In the genomic region with DNA sequence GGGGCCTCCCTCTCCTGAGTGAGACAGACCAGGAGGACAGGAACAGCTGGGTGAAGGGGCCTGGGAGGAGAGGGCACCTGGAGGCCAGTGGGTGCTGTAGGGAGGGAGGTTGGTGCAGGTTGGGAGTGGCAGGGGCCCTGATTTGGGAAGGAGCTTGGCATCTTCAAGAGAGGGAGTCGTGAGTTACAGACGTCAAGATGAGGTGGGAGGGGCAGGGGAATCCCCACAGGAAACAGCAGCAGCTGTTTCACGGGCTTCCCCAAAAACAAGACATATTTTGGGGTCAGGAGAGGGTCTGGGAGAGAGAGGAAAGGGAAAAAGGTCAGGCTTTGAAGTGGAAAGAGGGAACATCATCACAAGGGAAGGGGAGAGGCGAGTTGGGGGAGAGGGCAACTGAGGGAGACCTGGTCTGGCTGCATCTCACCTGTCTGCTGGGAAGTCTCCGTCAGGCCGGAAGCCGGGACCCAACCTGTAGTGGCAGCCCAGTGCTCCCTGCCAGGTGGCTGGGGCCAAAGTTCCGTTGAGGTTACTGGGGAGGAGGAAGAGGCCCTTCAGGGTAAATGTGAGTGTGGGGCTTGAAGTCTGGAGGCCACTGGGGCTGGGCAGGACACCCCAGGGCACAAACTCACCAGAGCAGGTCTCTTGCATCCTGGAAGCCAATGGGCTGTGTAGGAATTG, we compare ENCODE assay signal across 13 cellular contexts. TPM values are rescaled to one million over a fixed set of nuclear protein-coding genes. Genes with fewer than 3 reads are reported as not detected.
DNase-seq lines count a peak whose midpoint lies in the region; ATAC-seq lines count a peak whose summit lies in the region.
"Had no signal": no experiment of that assay in that cellular context is flagged by ENCODE, and none has a peak within 500 bp of the region (broad histone marks: within the 10 kb centered on the region; RNA-seq: fewer than 3 reads in every experiment).

No MANE protein-coding gene starts in this region.

- POLR2A ChIA-PET in T-cell (lab: Charles Lee), result no interaction called here
- POLR2A ChIA-PET in activated naive CD8-positive, alpha-beta T cell treated with anti-CD3 and anti-CD28 coated beads, Interleukin-2, amount 10 ng/mL, durations not matched to agents 7 days and 5 days (lab: Charles Lee), result interaction anchor here (1.8 kb wide), 1 partner anchor 13 kb away, joined by 6 read pairs; a partner anchor contains a TSS

- H3K4me3 Mint-ChIP-seq in T-cell, result peak overlapping the region; percentile 60 to 73 (median 68)
- H3K4me3 Mint-ChIP-seq in activated naive CD8-positive, alpha-beta T cell treated with anti-CD3 and anti-CD28 coated beads, Interleukin-2, amount 10 ng/mL, durations not matched to agents 7 days and 5 days, result peak overlapping the region; percentile 56
- peak overlapping the region; percentile 33 to 46 for H3K4me3 Mint-ChIP-seq in stimulated activated naive B cell treated with anti-CD40 and anti-IgM and Interleukin-4, amounts not matched to agents 10 μg/mL and 1 μg/mL and 100 μg/mL, for 72 hours
- H3K4me3 Mint-ChIP-seq: neural progenitor cell had no signal

- CTCF ChIA-PET in T-cell (lab: Charles Lee), result no interaction called here

- H3K27me3 Mint-ChIP-seq in T-cell, result no peaks in the 10 kb centered on the region
- no peaks in the 10 kb centered on the region for H3K27me3 Mint-ChIP-seq in activated naive CD8-positive, alpha-beta T cell treated with anti-CD3 and anti-CD28 coated beads, Interleukin-2, amount 10 ng/mL, durations not matched to agents 7 days and 5 days
- H3K27me3 Mint-ChIP-seq in stimulated activated naive B cell treated with anti-CD40 and anti-IgM and Interleukin-4, amounts not matched to agents 10 μg/mL and 1 μg/mL and 100 μg/mL, for 72 hours, result no peaks in the 10 kb centered on the region

- peak overlapping the region; percentile 87 to 90 for H3K27ac Mint-ChIP-seq in T-cell
- H3K27ac Mint-ChIP-seq in activated naive CD8-positive, alpha-beta T cell treated with anti-CD3 and anti-CD28 coated beads, Interleukin-2, amount 10 ng/mL, durations not matched to agents 7 days and 5 days, result peak overlapping the region; percentile 59
- peak overlapping the region; percentile 62 for H3K27ac Mint-ChIP-seq in stimulated activated naive B cell treated with anti-CD40 and anti-IgM and Interleukin-4, amounts not matched to agents 10 μg/mL and 1 μg/mL and 100 μg/mL, for 72 hours
- H3K27ac Mint-ChIP-seq: neural progenitor cell had no signal

- no peaks in the 10 kb centered on the region for H3K36me3 Mint-ChIP-seq in T-cell
- H3K36me3 Mint-ChIP-seq in activated naive CD8-positive, alpha-beta T cell treated with anti-CD3 and anti-CD28 coated beads, Interleukin-2, amount 10 ng/mL, durations not matched to agents 7 days and 5 days, result no peaks in the 10 kb centered on the region
- no peaks in the 10 kb centered on the region for H3K36me3 Mint-ChIP-seq in stimulated activated naive B cell treated with anti-CD40 and anti-IgM and Interleukin-4, amounts not matched to agents 10 μg/mL and 1 μg/mL and 100 μg/mL, for 72 hours
- H3K36me3 Mint-ChIP-seq: neural progenitor cell had no signal

- peak; percentile 37 for DNase-seq in stimulated activated CD4-positive, alpha-beta T cell treated with anti-CD3 and anti-CD28 coated beads, Interleukin-15, amount 100 ng/mL, for 24 hours
- no peak for DNase-seq in stimulated activated CD4-positive, alpha-beta T cell treated with anti-CD3 and anti-CD28 coated beads, Interleukin-12 subunit alpha, Interleukin-12 subunit beta, amount 100 ng/mL, for 4 hours
- DNase-seq in T-cell (peak in 25 of 34 experiments; percentile 9 to 50 (median 22)), kidney glomerular epithelial cell (lab: John Stamatoyannopoulos, UW) (no peak), head of caudate nucleus (no peak)
- no peak for DNase-seq in activated naive CD8-positive, alpha-beta T cell treated with anti-CD3 and anti-CD28 coated beads, Interleukin-2, amount 10 ng/mL, durations not matched to agents 7 days and 5 days
- DNase-seq in stimulated activated naive B cell treated with anti-CD40 and anti-IgM and Interleukin-4, amounts not matched to agents 10 μg/mL and 1 μg/mL and 100 μg/mL, for 72 hours, result no peak
- DNase-seq: DMS153, lower lobe of right lung, NCI-H1694 treated with DMSO at 0.1 percent for 48 hours had no signal

- H3K4me1 Mint-ChIP-seq in T-cell, result peaks cover 15 to 19% (median 18%) of the 10 kb centered on the region in 3 donors
- peaks cover 13% of the 10 kb centered on the region for H3K4me1 Mint-ChIP-seq in activated naive CD8-positive, alpha-beta T cell treated with anti-CD3 and anti-CD28 coated beads, Interleukin-2, amount 10 ng/mL, durations not matched to agents 7 days and 5 days
- H3K4me1 Mint-ChIP-seq in stimulated activated naive B cell treated with anti-CD40 and anti-IgM and Interleukin-4, amounts not matched to agents 10 μg/mL and 1 μg/mL and 100 μg/mL, for 72 hours, result peaks cover 23 to 27% of the 10 kb centered on the region in 2 donors
- H3K4me1 Mint-ChIP-seq: neural progenitor cell had no signal

- intact Hi-C loops in head of caudate nucleus (cut with DNase I), result no loop called here

- ATAC-seq in T-cell (replicated peaks in 1 of 4) (peak; percentile 48 to 89 (median 64)), GM19324 (IDR thresholded peaks at IDR 0.05; ENCODE audit: low FRiP score, unreplicated experiment) (no peak)
- ATAC-seq in activated naive CD8-positive, alpha-beta T cell treated with anti-CD3 and anti-CD28 coated beads, Interleukin-2, amount 10 ng/mL, durations not matched to agents 7 days and 5 days (ENCODE audit: low read depth), result peak; percentile 43
- ATAC-seq in stimulated activated naive B cell treated with anti-CD40 and anti-IgM and Interleukin-4, amounts not matched to agents 10 μg/mL and 1 μg/mL and 100 μg/mL, for 72 hours (replicated peaks), result peak; percentile 53 to 55
- ATAC-seq: lower lobe of right lung, sciatic nerve had no signal

- no peaks in the 10 kb centered on the region for H3K9me3 Mint-ChIP-seq in T-cell
- no peaks in the 10 kb centered on the region for H3K9me3 Mint-ChIP-seq in activated naive CD8-positive, alpha-beta T cell treated with anti-CD3 and anti-CD28 coated beads, Interleukin-2, amount 10 ng/mL, durations not matched to agents 7 days and 5 days
- H3K9me3 Mint-ChIP-seq in stimulated activated naive B cell treated with anti-CD40 and anti-IgM and Interleukin-4, amounts not matched to agents 10 μg/mL and 1 μg/mL and 100 μg/mL, for 72 hours, result no peaks in the 10 kb centered on the region
- H3K9me3 Mint-ChIP-seq: neural progenitor cell had no signal

RNA-seq across cellular contexts. Expression of a gene that starts 4.4 kb away (rescaled TPM):
- total RNA-seq in T-cell, result 10 to 100 TPM; 10.2 to 30.1 (median 26.1) TPM
- 10 to 100 TPM; 19.8 to 22.3 TPM for total RNA-seq in activated naive CD8-positive, alpha-beta T cell treated with anti-CD3 and anti-CD28 coated beads, Interleukin-2, amount 10 ng/mL, durations not matched to agents 7 days and 5 days

RNA-seq across cellular contexts. Expression of a gene that starts 13.0 kb away (rescaled TPM):
- 10 to 100 TPM in 3 of 5 donors, 1 to 10 TPM in 2; 3.1 to 16.9 (median 14.5) TPM for total RNA-seq in T-cell
- total RNA-seq in activated naive CD8-positive, alpha-beta T cell treated with anti-CD3 and anti-CD28 coated beads, Interleukin-2, amount 10 ng/mL, durations not matched to agents 7 days and 5 days, result 10 to 100 TPM; 24.2 to 25.8 TPM

RNA-seq across cellular contexts. Expression of a gene that starts 26.7 kb away (rescaled TPM):
- total RNA-seq in T-cell, result 10 to 100 TPM; 19.6 to 28.6 (median 25.4) TPM
- 10 to 100 TPM; 22.4 to 28.3 TPM for total RNA-seq in activated naive CD8-positive, alpha-beta T cell treated with anti-CD3 and anti-CD28 coated beads, Interleukin-2, amount 10 ng/mL, durations not matched to agents 7 days and 5 days

RNA-seq across cellular contexts. Expression of a gene that starts 29.9 kb away (rescaled TPM):
- total RNA-seq in T-cell, result 1 to 10 TPM; 1.2 to 4.2 (median 1.7) TPM
- 10 to 100 TPM; 85.5 to 95.7 TPM for total RNA-seq in activated naive CD8-positive, alpha-beta T cell treated with anti-CD3 and anti-CD28 coated beads, Interleukin-2, amount 10 ng/mL, durations not matched to agents 7 days and 5 days

RNA-seq across cellular contexts. Expression of a gene that starts 30.1 kb away (rescaled TPM):
- 10 to 100 TPM; 36.5 to 51.8 (median 43.7) TPM for total RNA-seq in T-cell
- 10 to 100 TPM; 37.3 to 41.2 TPM for total RNA-seq in activated naive CD8-positive, alpha-beta T cell treated with anti-CD3 and anti-CD28 coated beads, Interleukin-2, amount 10 ng/mL, durations not matched to agents 7 days and 5 days

Comparison
In these comparisons a context has a peak if more than half of its experiments do, and no peak if none do; other contexts are left out.
1. DNase-seq: peak in stimulated activated CD4-positive, alpha-beta T cell treated with anti-CD3 and anti-CD28 coated beads, Interleukin-15, amount 100 ng/mL, for 24 hours (single experiment) and T-cell (25 of 34); none in stimulated activated CD4-positive, alpha-beta T cell treated with anti-CD3 and anti-CD28 coated beads, Interleukin-12 subunit alpha, Interleukin-12 subunit beta, amount 100 ng/mL, for 4 hours (single experiment), activated naive CD8-positive, alpha-beta T cell treated with anti-CD3 and anti-CD28 coated beads, Interleukin-2, amount 10 ng/mL, durations not matched to agents 7 days and 5 days (single experiment), stimulated activated naive B cell treated with anti-CD40 and anti-IgM and Interleukin-4, amounts not matched to agents 10 μg/mL and 1 μg/mL and 100 μg/mL, for 72 hours (single experiment), kidney glomerular epithelial cell (single experiment) and head of caudate nucleus (0 of 42).
2. Peak in every context shown above with its lines, with median percentiles within 50 percentile points of each other: H3K27ac Mint-ChIP-seq and H3K4me3 Mint-ChIP-seq.